In the genomic region with DNA sequence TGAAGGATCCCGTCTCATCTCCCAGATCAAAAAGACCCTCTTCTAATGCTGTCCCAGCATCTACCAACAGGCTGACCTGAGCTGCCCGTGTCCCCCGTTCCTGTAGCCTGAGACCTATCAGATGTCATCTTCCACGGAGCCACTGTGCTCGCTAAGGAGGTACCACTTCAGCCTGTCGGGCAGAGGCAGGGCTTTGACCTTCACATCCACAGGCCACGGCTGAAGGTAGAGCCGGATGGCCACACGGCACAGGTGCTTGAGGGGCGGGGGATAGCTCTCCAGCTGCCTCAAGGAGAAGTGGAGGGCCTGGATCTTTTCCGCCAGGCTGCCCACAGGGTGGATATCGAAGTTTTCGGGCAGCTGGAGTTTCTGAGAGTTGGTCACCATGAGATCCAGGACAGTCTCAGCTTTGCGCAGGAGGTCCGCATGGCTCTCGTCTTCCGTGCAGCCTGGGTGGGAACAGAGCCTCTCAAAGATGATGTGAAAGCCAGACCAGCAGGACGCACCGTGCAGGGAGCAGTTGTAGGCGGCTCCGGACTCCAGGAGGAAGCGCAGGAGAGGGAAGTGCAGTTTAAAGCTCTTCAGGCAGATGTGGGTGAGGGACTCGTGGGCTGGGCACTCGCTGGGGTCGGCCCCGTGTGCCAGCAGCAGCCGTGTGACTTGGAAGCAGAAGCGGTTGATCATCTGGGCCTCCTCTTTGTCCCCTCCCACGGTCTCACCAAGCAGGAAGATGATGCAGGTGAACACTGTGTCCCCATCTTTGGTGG, we compare ENCODE assay signal across 20 cellular contexts. TPM values are rescaled to one million over a fixed set of nuclear protein-coding genes. Genes with fewer than 3 reads are reported as not detected.
DNase-seq lines count a peak whose midpoint lies in the region; ATAC-seq and TF ChIP-seq lines count a peak whose summit lies in the region.
"Had no signal": no experiment of that assay in that cellular context is flagged by ENCODE, and none has a peak within 500 bp of the region (broad histone marks: within the 10 kb centered on the region; RNA-seq: fewer than 3 reads in every experiment).

No MANE protein-coding gene starts in this region.

- no peak overlapping the region for H3K18ac ChIP-seq in neuronal stem cell (ENCODE audit: low read length)

- WGBS in adrenal gland, 4 donors, result 72 to 75% (median 73%) methylated on average over 11 to 29 of the region's 29 CpGs
- no CpG with 5 or more reads among the region's 29 CpGs for WGBS in neuronal stem cell (ENCODE audit: extremely low coverage in 2 of 2, insufficient read length in 2 of 2, insufficient replicate concordance in 1 of 2), 2 donors

- no peak overlapping the region for H2BK12ac ChIP-seq in neuronal stem cell (ENCODE audit: low read length)

- TF ChIP-seq CTCF in HCT116 (IDR thresholded peaks at IDR 0.05 in 2 of 3, conservative IDR thresholded peaks at IDR 0.05 in 1 of 3; ENCODE audit: borderline replicate concordance in 1 of 3, insufficient read depth in 1 of 3, low read depth in 2 of 3, low read length in 2 of 3) (no peak), adrenal gland (IDR thresholded peaks at IDR 0.05) (no peak)

- H3K27ac Mint-ChIP-seq in activated naive CD4-positive, alpha-beta T cell treated with anti-CD3 and anti-CD28 coated beads, Interleukin-2, amount 10 ng/mL, durations not matched to agents 7 days and 5 days, result peak overlapping the region; percentile 35
- H3K27ac Mint-ChIP-seq: activated CD8-positive, alpha-beta memory T cell treated with anti-CD3 and anti-CD28 coated beads, Interleukin-2, amount 10 ng/mL, durations not matched to agents 7 days and 5 days had no signal

- H3K36me3 Mint-ChIP-seq in activated naive CD4-positive, alpha-beta T cell treated with anti-CD3 and anti-CD28 coated beads, Interleukin-2, amount 10 ng/mL, durations not matched to agents 7 days and 5 days, result peaks cover 31% of the 10 kb centered on the region

- peaks cover 29% of the 10 kb centered on the region for H3K79me1 ChIP-seq in neuronal stem cell (ENCODE audit: low read depth, low read length)

- H3K9me3 Mint-ChIP-seq in activated naive CD4-positive, alpha-beta T cell treated with anti-CD3 and anti-CD28 coated beads, Interleukin-2, amount 10 ng/mL, durations not matched to agents 7 days and 5 days, result no peaks in the 10 kb centered on the region
- H3K9me3 Mint-ChIP-seq: immature natural killer cell had no signal

- H3K4me3 Mint-ChIP-seq in activated naive CD4-positive, alpha-beta T cell treated with anti-CD3 and anti-CD28 coated beads, Interleukin-2, amount 10 ng/mL, durations not matched to agents 7 days and 5 days, result no peak overlapping the region
- H3K4me3 Mint-ChIP-seq: activated CD8-positive, alpha-beta memory T cell treated with anti-CD3 and anti-CD28 coated beads, Interleukin-2, amount 10 ng/mL, durations not matched to agents 7 days and 5 days had no signal

- no peak overlapping the region for H2BK120ac ChIP-seq in neuronal stem cell (ENCODE audit: low read depth, low read length)

- H3K27me3 ChIP-seq in HCT116 (ENCODE audit: insufficient read depth, low read length), result no peaks in the 10 kb centered on the region
- no peaks in the 10 kb centered on the region for H3K27me3 ChIP-seq in adrenal gland
- no peaks in the 10 kb centered on the region for H3K27me3 ChIP-seq in neuronal stem cell (ENCODE audit: control insufficient read depth in 3 of 3, insufficient read depth in 3 of 3, low read depth in 1 of 3, low read length in 3 of 3)
- H3K27me3 ChIP-seq: colonic mucosa, neutrophil, right atrium auricular region had no signal

- H2BK15ac ChIP-seq in neuronal stem cell (ENCODE audit: low read length), result no peak overlapping the region

- intact Hi-C loops in HCT116 (cut with micrococcal nuclease) (no loop called here), adrenal gland (cut with DNase I) (no loop called here)

- TF ChIP-seq POLR2A in HCT116 (IDR thresholded peaks at IDR 0.05; ENCODE audit: borderline replicate concordance, extremely low read depth, insufficient read depth, insufficient read length), result no peak
- no peak for TF ChIP-seq POLR2A in adrenal gland (IDR thresholded peaks at IDR 0.05)

- TF ChIP-seq RAD21 in HCT116 (IDR thresholded peaks at IDR 0.05; ENCODE audit: low read depth), result no peak

- no peak overlapping the region for H2AK5ac ChIP-seq in neuronal stem cell (ENCODE audit: low read depth, low read length)

- no peak overlapping the region for H3K14ac ChIP-seq in neuronal stem cell (ENCODE audit: low read length)

- H4K91ac ChIP-seq in neuronal stem cell (ENCODE audit: low read depth, low read length, poor library complexity), result no peak overlapping the region

- no peak overlapping the region for H3K4me3 ChIP-seq in HCT116 (replicated peaks in 1 of 2; ENCODE audit: low read depth in 1 of 2, low read length in 2 of 2)
- H3K4me3 ChIP-seq in adrenal gland, result no peak overlapping the region
- no peak overlapping the region for H3K4me3 ChIP-seq in neuronal stem cell (ENCODE audit: low read length in 2 of 2)
- H3K4me3 ChIP-seq: colonic mucosa, lower lobe of right lung, right atrium auricular region had no signal

- H3K27me3 Mint-ChIP-seq in activated naive CD4-positive, alpha-beta T cell treated with anti-CD3 and anti-CD28 coated beads, Interleukin-2, amount 10 ng/mL, durations not matched to agents 7 days and 5 days, result no peaks in the 10 kb centered on the region
- H3K27me3 Mint-ChIP-seq: activated CD8-positive, alpha-beta memory T cell treated with anti-CD3 and anti-CD28 coated beads, Interleukin-2, amount 10 ng/mL, durations not matched to agents 7 days and 5 days had no signal

- H3K4me2 ChIP-seq in HCT116 (ENCODE audit: low read length) (no peak overlapping the region), neuronal stem cell (ENCODE audit: insufficient read depth, low read length, poor library complexity, severe bottlenecking) (no peak overlapping the region)

- ATAC-seq in HCT116, result no peak
- ATAC-seq: activated CD8-positive, alpha-beta memory T cell treated with anti-CD3 and anti-CD28 coated beads, Interleukin-2, amount 10 ng/mL, durations not matched to agents 7 days and 5 days; lower lobe of right lung had no signal

- H3K23ac ChIP-seq in neuronal stem cell (ENCODE audit: low read depth, low read length, poor library complexity), result no peak overlapping the region

- H4K20me1 ChIP-seq in HCT116 (ENCODE audit: insufficient read depth), result peaks cover 5% of the 10 kb centered on the region; the same call in 1 of the 2 replicates

- H3K9me3 ChIP-seq in HCT116 (ENCODE audit: control insufficient read depth in 1 of 2, insufficient read depth in 1 of 2, low read depth in 1 of 2, low read length in 2 of 2) (no peaks in the 10 kb centered on the region), adrenal gland (replicated peaks in 1 of 3) (no peaks in the 10 kb centered on the region), neuronal stem cell (replicated peaks in 1 of 2; ENCODE audit: control insufficient read depth in 2 of 2, insufficient read depth in 1 of 2, low read depth in 1 of 2, low read length in 2 of 2) (no peaks in the 10 kb centered on the region)
- H3K9me3 ChIP-seq: colonic mucosa, lower lobe of right lung, neutrophil, right atrium auricular region had no signal

- H4K8ac ChIP-seq in neuronal stem cell (ENCODE audit: low read depth, low read length), result no peak overlapping the region

- peak overlapping the region; percentile 66 for H2BK5ac ChIP-seq in neuronal stem cell (ENCODE audit: low read length)

- H2AFZ ChIP-seq in HCT116 (ENCODE audit: low read depth, low read length, poor library complexity, severe bottlenecking) (no peak overlapping the region), neuronal stem cell (ENCODE audit: low read length) (no peak overlapping the region)

- RAD21 ChIA-PET in HCT116 (lab: Charles Lee; ENCODE audit: low non-redundant PET in 1 of 2, low total read pairs in 2 of 2, uncharacterized antibody in 2 of 2, unreplicated experiment in 2 of 2), result no interaction called here

- peaks cover 74% of the 10 kb centered on the region for H3K79me2 ChIP-seq in HCT116 (ENCODE audit: insufficient read depth, low read length)

- no TSS peak for BruUV-seq in HCT116 (replicated peaks; lab: Mats Ljungman, UMichigan)

- DNase-seq in activated naive CD4-positive, alpha-beta T cell treated with anti-CD3 and anti-CD28 coated beads, Interleukin-2, amount 10 ng/mL, durations not matched to agents 7 days and 5 days, result no peak
- no peak for DNase-seq in activated naive CD4-positive, alpha-beta T cell treated with Interleukin-2 at 50 U/mL for 16 hours
- DNase-seq in HCT116 (ENCODE audit: low read depth, low spot score) (no peak), adrenal gland (peak in 4 of 7 donors; percentile 11 to 30 (median 24)), neuronal stem cell (ENCODE audit: low spot score) (no peak), cerebellar nuclear complex (lab: John Stamatoyannopoulos, UW) (no peak), NCI-H2171 treated with DMSO at 0.1 percent for 48 hours (lab: John Stamatoyannopoulos, UW) (no peak), T-helper 2 cell (no peak)
- DNase-seq: activated CD8-positive, alpha-beta memory T cell treated with anti-CD3 and anti-CD28 coated beads, Interleukin-2, amount 10 ng/mL, durations not matched to agents 7 days and 5 days; colonic mucosa; erythroblast; immature natural killer cell; lower lobe of right lung; NCI-H1694 treated with DMSO at 0.1 percent for 48 hours; NCI-H446; stimulated activated CD4-positive, alpha-beta T cell treated with anti-CD3 and anti-CD28 coated beads, Interleukin-2, amount 100 ng/mL, for 24 hours had no signal

- CTCF ChIA-PET in activated naive CD4-positive, alpha-beta T cell treated with anti-CD3 and anti-CD28 coated beads, Interleukin-2, amount 10 ng/mL, durations not matched to agents 7 days and 5 days (lab: Charles Lee), result interaction anchor here (0.9 to 2.3 kb wide), 2 partner anchors 13 kb away, joined by 4 to 15 read pairs; a partner anchor contains a TSS
- CTCF ChIA-PET in HCT116 (lab: Charles Lee), result interaction anchor here (1.0 kb wide), 1 partner anchor 14 kb away, joined by 3 read pairs; no protein-coding TSS in a partner anchor

- POLR2A ChIA-PET in HCT116 (lab: Charles Lee), result interaction anchor here (1.0 kb wide), 1 partner anchor 11 kb away, joined by 3 read pairs; no protein-coding TSS in a partner anchor

- H3K9me2 ChIP-seq in HCT116 (ENCODE audit: insufficient read depth), result no peaks in the 10 kb centered on the region

- H3K4me1 ChIP-seq in HCT116 (ENCODE audit: control insufficient read depth in 1 of 2, insufficient read depth in 2 of 2, low read length in 2 of 2), result peaks cover 10 to 17% of the 10 kb centered on the region in 2 experiments; a peak in 3 of 4 replicates
- peaks cover 18 to 25% of the 10 kb centered on the region in 2 donors for H3K4me1 ChIP-seq in adrenal gland (replicated peaks in 1 of 2)
- H3K4me1 ChIP-seq in neuronal stem cell (ENCODE audit: control insufficient read depth in 2 of 2, insufficient read depth in 1 of 2, low read depth in 1 of 2, low read length in 2 of 2), result peaks cover 11% of the 10 kb centered on the region in 2 donors

- H3K4me1 Mint-ChIP-seq in activated naive CD4-positive, alpha-beta T cell treated with anti-CD3 and anti-CD28 coated beads, Interleukin-2, amount 10 ng/mL, durations not matched to agents 7 days and 5 days, result peaks cover 23% of the 10 kb centered on the region

- no peak overlapping the region for H3K4ac ChIP-seq in neuronal stem cell (ENCODE audit: low read length)

- H3K9ac ChIP-seq in HCT116 (ENCODE audit: low read length), result no peak overlapping the region
- peak overlapping the region; percentile 12 for H3K9ac ChIP-seq in neuronal stem cell (ENCODE audit: low read depth, low read length, poor library complexity)

- H3K36me3 ChIP-seq in HCT116 (ENCODE audit: control insufficient read depth in 1 of 2, insufficient read depth in 2 of 2, low read length in 2 of 2) (peaks cover 30 to 40% of the 10 kb centered on the region in 2 experiments), adrenal gland (replicated peaks in 1 of 2) (peaks cover 0 to 65% of the 10 kb centered on the region in 2 donors), neuronal stem cell (replicated peaks in 1 of 2; ENCODE audit: control insufficient read depth in 2 of 2, insufficient read depth in 2 of 2, low read length in 2 of 2) (peaks cover 50 to 69% of the 10 kb centered on the region in 2 donors)

- H3K27ac ChIP-seq in HCT116 (ENCODE audit: low read depth, low read length) (peak overlapping the region; percentile 15; the same call in 1 of the 2 replicates), adrenal gland (no peak overlapping the region), neuronal stem cell (replicated peaks; ENCODE audit: low read length) (no peak overlapping the region)
- H3K27ac ChIP-seq: colonic mucosa, lower lobe of right lung, neutrophil, right atrium auricular region had no signal

RNA-seq across cellular contexts. Expression of a gene that starts 4.1 kb away (rescaled TPM):
- 21.6 TPM for total RNA-seq in HCT116 (2021; ENCODE audit: unreplicated experiment)
- 18.3 and 20.7 TPM in 2 replicates for polyA plus RNA-seq in HCT116 (2012)
- total RNA-seq in adrenal gland, result 10 to 100 TPM; 21.3 to 31.8 (median 26.8) TPM
- polyA plus RNA-seq in adrenal gland, result 10 to 100 TPM; 11.2 to 34.2 (median 30.6) TPM
- 10.1 TPM for polyA plus RNA-seq in neuronal stem cell (2013, experiment 1 of 2)
- polyA plus RNA-seq in neuronal stem cell (2013, experiment 2 of 2), result 10.5 TPM

RNA-seq across cellular contexts. Expression of a gene that starts 11.9 kb away (rescaled TPM):
- 84.8 TPM for total RNA-seq in HCT116 (2021; ENCODE audit: unreplicated experiment)
- 82.9 and 91.6 TPM in 2 replicates for polyA plus RNA-seq in HCT116 (2012)
- 100 to 1,000 TPM in 4 of 8 donors, 10 to 100 TPM in 4; 27.2 to 190 (median 88.3) TPM for total RNA-seq in adrenal gland
- 100 to 1,000 TPM in 1 of 3 donors, 10 to 100 TPM in 2; 40.0 to 122 (median 87.5) TPM for polyA plus RNA-seq in adrenal gland
- polyA plus RNA-seq in neuronal stem cell (2013, experiment 1 of 2), result 24.4 TPM
- polyA plus RNA-seq in neuronal stem cell (2013, experiment 2 of 2), result 22.5 TPM

RNA-seq across cellular contexts. Expression of a gene that starts 17.0 kb away (rescaled TPM):
- not detected for total RNA-seq in HCT116 (2021; ENCODE audit: unreplicated experiment)
- not detected in 2 replicates for polyA plus RNA-seq in HCT116 (2012)
- under 1 TPM in 2 of 8 donors, not detected in 6; 0.14 to 0.37 TPM for total RNA-seq in adrenal gland
- polyA plus RNA-seq in adrenal gland, result under 1 TPM in 2 of 3 donors, not detected in 1; 0.56 to 0.74 TPM
- 0.11 TPM for polyA plus RNA-seq in neuronal stem cell (2013, experiment 1 of 2)
- 0.07 TPM for polyA plus RNA-seq in neuronal stem cell (2013, experiment 2 of 2)
- total RNA-seq: activated CD8-positive, alpha-beta memory T cell treated with anti-CD3 and anti-CD28 coated beads, Interleukin-2, amount 10 ng/mL, durations not matched to agents 7 days and 5 days; colonic mucosa; HT-29; lower lobe of right lung; right atrium auricular region; SK-MEL-5 had no signal
- polyA plus RNA-seq: immature natural killer cell had no signal

RNA-seq across cellular contexts. Expression of a gene that starts 27.6 kb away (rescaled TPM):
- 25.5 TPM for total RNA-seq in HCT116 (2021; ENCODE audit: unreplicated experiment)
- 12.7 and 17.1 TPM in 2 replicates for polyA plus RNA-seq in HCT116 (2012)
- 1 to 10 TPM; 1.7 to 8.3 (median 4.0) TPM for total RNA-seq in adrenal gland
- 10 to 100 TPM in 1 of 3 donors, 1 to 10 TPM in 1, under 1 TPM in 1; 0.15 to 14.2 (median 8.1) TPM for polyA plus RNA-seq in adrenal gland
- polyA plus RNA-seq in neuronal stem cell (2013, experiment 1 of 2), result 26.3 TPM
- 25.0 TPM for polyA plus RNA-seq in neuronal stem cell (2013, experiment 2 of 2)
- total RNA-seq: HT-29 had no signal

Comparison
In these comparisons a context has a peak if more than half of its experiments do, and no peak if none do; other contexts are left out.
1. DNase-seq: peak in adrenal gland (4 of 7); none in activated naive CD4-positive, alpha-beta T cell treated with anti-CD3 and anti-CD28 coated beads, Interleukin-2, amount 10 ng/mL, durations not matched to agents 7 days and 5 days (single experiment), activated naive CD4-positive, alpha-beta T cell treated with Interleukin-2 at 50 U/mL for 16 hours (single experiment), HCT116 (single experiment), neuronal stem cell (single experiment), cerebellar nuclear complex (0 of 2), NCI-H2171 treated with DMSO at 0.1 percent for 48 hours (single experiment) and T-helper 2 cell (0 of 5).